Comparison of ENCODE assay signal across 8 cellular contexts in the genomic region with DNA sequence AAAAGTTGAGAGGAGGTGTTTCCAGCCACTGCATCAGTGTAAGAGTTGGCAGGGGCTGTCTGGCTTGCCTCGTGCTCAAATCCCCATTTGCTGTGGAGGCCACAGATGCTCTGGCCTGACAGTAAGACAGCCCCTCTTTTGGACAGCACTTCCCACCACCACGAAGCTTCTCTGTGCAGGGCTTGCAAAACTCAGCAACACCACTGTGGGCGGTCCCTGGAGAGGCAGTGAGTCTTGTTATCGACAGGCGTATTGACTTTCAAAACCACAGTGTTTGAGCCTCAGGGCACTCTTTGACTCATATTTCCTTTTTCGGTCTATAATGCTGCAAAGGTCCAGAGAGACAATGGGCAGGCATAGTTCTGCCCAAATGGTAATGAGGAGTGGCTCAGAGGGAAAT.
DNase-seq lines count a peak whose midpoint lies in the region; ATAC-seq and TF ChIP-seq lines count a peak whose summit lies in the region.

No MANE protein-coding gene starts in this region.

- peaks cover 2% of the 10 kb centered on the region for H3K36me3 Mint-ChIP-seq in IgD-negative memory B cell
- no peaks in the 10 kb centered on the region for H3K36me3 Mint-ChIP-seq in activated CD4-positive, alpha-beta memory T cell treated with anti-CD3 and anti-CD28 coated beads, Interleukin-2, amount 10 ng/mL, durations not matched to agents 7 days and 5 days (ENCODE audit: low read depth)
- no peaks in the 10 kb centered on the region for H3K36me3 Mint-ChIP-seq in effector memory CD8-positive, alpha-beta T cell (ENCODE audit: insufficient read depth)

- H3K27me3 ChIP-seq in heart left ventricle (no peaks in the 10 kb centered on the region), tibial nerve (no peaks in the 10 kb centered on the region)

- no peaks in the 10 kb centered on the region for H3K27me3 Mint-ChIP-seq in IgD-negative memory B cell
- H3K27me3 Mint-ChIP-seq in activated CD4-positive, alpha-beta memory T cell treated with anti-CD3 and anti-CD28 coated beads, Interleukin-2, amount 10 ng/mL, durations not matched to agents 7 days and 5 days, result no peaks in the 10 kb centered on the region
- no peaks in the 10 kb centered on the region for H3K27me3 Mint-ChIP-seq in effector memory CD8-positive, alpha-beta T cell

- H3K4me1 Mint-ChIP-seq in IgD-negative memory B cell, result peaks cover 16 to 27% (median 21%) of the 10 kb centered on the region in 3 donors
- H3K4me1 Mint-ChIP-seq in activated CD4-positive, alpha-beta memory T cell treated with anti-CD3 and anti-CD28 coated beads, Interleukin-2, amount 10 ng/mL, durations not matched to agents 7 days and 5 days, result peaks cover 2% of the 10 kb centered on the region
- no peaks in the 10 kb centered on the region for H3K4me1 Mint-ChIP-seq in effector memory CD8-positive, alpha-beta T cell (ENCODE audit: low read depth in 2 of 2)

- H3K4me1 ChIP-seq in heart left ventricle, result peaks cover 0 to 7% (median 0%) of the 10 kb centered on the region in 12 donors
- no peaks in the 10 kb centered on the region for H3K4me1 ChIP-seq in tibial nerve

- 57 to 74% (median 67%) methylated on average over 5 to 6 of the region's 6 CpGs for WGBS in heart left ventricle, 4 donors
- WGBS in tibial nerve, 2 donors, result 38 to 40% methylated on average over 6 of the region's 6 CpGs

- ATAC-seq in GM18505 (IDR thresholded peaks at IDR 0.05; ENCODE audit: unreplicated experiment), result peak; percentile 86
- peak; percentile 89 for ATAC-seq in GM21737 (IDR thresholded peaks at IDR 0.05; ENCODE audit: unreplicated experiment)
- ATAC-seq in heart left ventricle, result peak in 3 of 4 donors; percentile 51 to 83 (median 65)
- no peak for ATAC-seq in effector memory CD8-positive, alpha-beta T cell (replicated peaks)

- H3K4me3 Mint-ChIP-seq in IgD-negative memory B cell, result peak overlapping the region; percentile 2 to 92 (median 74)
- H3K4me3 Mint-ChIP-seq in activated CD4-positive, alpha-beta memory T cell treated with anti-CD3 and anti-CD28 coated beads, Interleukin-2, amount 10 ng/mL, durations not matched to agents 7 days and 5 days, result no peak overlapping the region
- no peak overlapping the region for H3K4me3 Mint-ChIP-seq in effector memory CD8-positive, alpha-beta T cell

- intact Hi-C loops in heart left ventricle (cut with DNase I), result no loop called here

- H3K36me3 ChIP-seq in heart left ventricle, result no peaks in the 10 kb centered on the region
- H3K36me3 ChIP-seq in tibial nerve, result no peaks in the 10 kb centered on the region

- no peak for TF ChIP-seq CTCF in heart left ventricle (IDR thresholded peaks at IDR 0.05)
- no peak for TF ChIP-seq CTCF in tibial nerve (IDR thresholded peaks at IDR 0.05)

- no peak for TF ChIP-seq EP300 in tibial nerve (IDR thresholded peaks at IDR 0.05)

- DNase-seq in heart left ventricle (peak in 4 of 5 donors; percentile 40 to 56 (median 42)), tibial nerve (ENCODE audit: low spot score in 2 of 2) (no peak)
- no peak for DNase-seq in activated CD4-positive, alpha-beta memory T cell treated with anti-CD3 and anti-CD28 coated beads, Interleukin-2, amount 10 ng/mL, durations not matched to agents 7 days and 5 days
- DNase-seq in effector memory CD8-positive, alpha-beta T cell, result no peak
- no peak for DNase-seq in activated CD4-positive, alpha-beta T cell treated with anti-CD3 and anti-CD28 coated beads for 1 hour

- CTCF ChIA-PET in activated CD4-positive, alpha-beta memory T cell treated with anti-CD3 and anti-CD28 coated beads, Interleukin-2, amount 10 ng/mL, durations not matched to agents 7 days and 5 days (lab: Charles Lee), result no interaction called here

- H3K9me3 Mint-ChIP-seq in IgD-negative memory B cell, result no peaks in the 10 kb centered on the region
- no peaks in the 10 kb centered on the region for H3K9me3 Mint-ChIP-seq in activated CD4-positive, alpha-beta memory T cell treated with anti-CD3 and anti-CD28 coated beads, Interleukin-2, amount 10 ng/mL, durations not matched to agents 7 days and 5 days
- H3K9me3 Mint-ChIP-seq in effector memory CD8-positive, alpha-beta T cell, result peaks cover 0 to 6% of the 10 kb centered on the region in 2 donors

- H3K9me3 ChIP-seq in heart left ventricle, result peaks cover 0 to 6% (median 0%) of the 10 kb centered on the region in 12 donors
- H3K9me3 ChIP-seq in tibial nerve, result no peaks in the 10 kb centered on the region

- TF ChIP-seq POLR2A in GM18505 (IDR thresholded peaks at IDR 0.05; ENCODE audit: borderline replicate concordance, extremely low read depth, insufficient read depth, insufficient read length) (no peak), heart left ventricle (IDR thresholded peaks at IDR 0.05) (no peak), tibial nerve (IDR thresholded peaks at IDR 0.05) (no peak)

- peak overlapping the region in 1 of 3 donors; percentile 45 for H3K27ac Mint-ChIP-seq in IgD-negative memory B cell
- no peak overlapping the region for H3K27ac Mint-ChIP-seq in activated CD4-positive, alpha-beta memory T cell treated with anti-CD3 and anti-CD28 coated beads, Interleukin-2, amount 10 ng/mL, durations not matched to agents 7 days and 5 days
- H3K27ac Mint-ChIP-seq in effector memory CD8-positive, alpha-beta T cell, result no peak overlapping the region

- H3K4me3 ChIP-seq in heart left ventricle (no peak overlapping the region), tibial nerve (no peak overlapping the region)

- no peak overlapping the region for H3K27ac ChIP-seq in heart left ventricle
- no peak overlapping the region for H3K27ac ChIP-seq in tibial nerve

- POLR2A ChIA-PET in activated CD4-positive, alpha-beta memory T cell treated with anti-CD3 and anti-CD28 coated beads, Interleukin-2, amount 10 ng/mL, durations not matched to agents 7 days and 5 days (lab: Charles Lee), result no interaction called here

Comparison
In these comparisons a context has a peak if more than half of its experiments do, and no peak if none do; other contexts are left out.
1. H3K4me3 Mint-ChIP-seq: peak in IgD-negative memory B cell (4 of 4); none in activated CD4-positive, alpha-beta memory T cell treated with anti-CD3 and anti-CD28 coated beads, Interleukin-2, amount 10 ng/mL, durations not matched to agents 7 days and 5 days (single experiment) and effector memory CD8-positive, alpha-beta T cell (0 of 2).
2. DNase-seq: peak in heart left ventricle (4 of 5); none in tibial nerve (0 of 2), activated CD4-positive, alpha-beta memory T cell treated with anti-CD3 and anti-CD28 coated beads, Interleukin-2, amount 10 ng/mL, durations not matched to agents 7 days and 5 days (single experiment), effector memory CD8-positive, alpha-beta T cell (0 of 3) and activated CD4-positive, alpha-beta T cell treated with anti-CD3 and anti-CD28 coated beads for 1 hour (single experiment).